Comparison of ENCODE assay signal across 1 cellular context in genomic region chr7:74627699-74628411, GRCh38.
TF ChIP-seq lines count a peak whose summit lies in the region.

No MANE protein-coding gene starts in this region.

TF ChIP-seq in K562, 482 proteins besides CTCF, POLR2A, EP300 and RAD21 (continues in another document):
- TF ChIP-seq ATF7 (IDR thresholded peaks at IDR 0.05) (no peak), CBX3 (IDR thresholded peaks at IDR 0.05; ENCODE audit: borderline replicate concordance in 1 of 2, low read length in 2 of 2) (no peak), ZMIZ1 (IDR thresholded peaks at IDR 0.05; ENCODE audit: low read depth in 2 of 2, low read length in 2 of 2) (no peak), ZNF12 (CRISPR knock-in tag; IDR thresholded peaks at IDR 0.05) (no peak), ZHX1 (conservative IDR thresholded peaks at IDR 0.05; ENCODE audit: low read length) (no peak), MTF1 (CRISPR knock-in tag; IDR thresholded peaks at IDR 0.05; ENCODE audit: borderline replicate concordance) (no peak), SMAD3 (CRISPR knock-in tag; conservative IDR thresholded peaks at IDR 0.05) (no peak), MTA1 (IDR thresholded peaks at IDR 0.05; ENCODE audit: borderline replicate concordance) (no peak), NFE2L1 (tag; IDR thresholded peaks at IDR 0.05; ENCODE audit: borderline replicate concordance, low read depth) (no peak), RB1 (IDR thresholded peaks at IDR 0.05; ENCODE audit: low read depth) (no peak), ZBTB5 (IDR thresholded peaks at IDR 0.05) (no peak), HLTF (IDR thresholded peaks at IDR 0.05) (no peak), XRCC4 (IDR thresholded peaks at IDR 0.05; ENCODE audit: extremely low read depth, insufficient read depth, insufficient read length) (no peak), EWSR1 (IDR thresholded peaks at IDR 0.05; ENCODE audit: borderline replicate concordance, low read depth, partially characterized antibody) (no peak), CTBP1 (IDR thresholded peaks at IDR 0.05; ENCODE audit: borderline replicate concordance) (no peak), NCOA4 (IDR thresholded peaks at IDR 0.05; ENCODE audit: partially characterized antibody) (no peak), USF1 (CRISPR knock-in tag; IDR thresholded peaks at IDR 0.05) (peak; percentile 46; the same call in 1 of the 2 replicates), YY1 (IDR thresholded peaks at IDR 0.05; ENCODE audit: borderline replicate concordance in 1 of 3, control insufficient read depth in 1 of 3, extremely low read depth in 1 of 3, insufficient read depth in 3 of 3, insufficient read length in 1 of 3, insufficient replicate concordance in 2 of 3, low read depth in 1 of 3, low read length in 2 of 3) (no peak), SMAD2 (IDR thresholded peaks at IDR 0.05; ENCODE audit: low read depth, low read length) (no peak), ZBTB7A (IDR thresholded peaks at IDR 0.05; ENCODE audit: borderline replicate concordance, control insufficient read depth, low read depth, low read length) (no peak), ELK3 (CRISPR knock-in tag; IDR thresholded peaks at IDR 0.05) (no peak), ZC3H8 (IDR thresholded peaks at IDR 0.05) (no peak), USF2 (CRISPR knock-in tag; IDR thresholded peaks at IDR 0.05) (peak; percentile 58), RAD51 (IDR thresholded peaks at IDR 0.05; ENCODE audit: borderline replicate concordance, low read depth) (peak; percentile 89), ZNF695 (CRISPR knock-in tag; IDR thresholded peaks at IDR 0.05) (no peak), RREB1 (CRISPR knock-in tag; IDR thresholded peaks at IDR 0.05) (no peak), POLR3A (IDR thresholded peaks at IDR 0.05; ENCODE audit: borderline replicate concordance, extremely low read depth, insufficient read depth, insufficient read length) (no peak), POLR3G (IDR thresholded peaks at IDR 0.05; ENCODE audit: extremely low read depth, insufficient read length, insufficient replicate concordance) (no peak), ILF3 (IDR thresholded peaks at IDR 0.05; ENCODE audit: borderline replicate concordance) (no peak), TAF9B (IDR thresholded peaks at IDR 0.05; ENCODE audit: partially characterized antibody) (no peak), POLR2B (IDR thresholded peaks at IDR 0.05; ENCODE audit: low read depth, partially characterized antibody) (no peak), CBX2 (IDR thresholded peaks at IDR 0.05; ENCODE audit: insufficient read depth, low read length, poor library complexity, severe bottlenecking) (no peak), COPS2 (conservative IDR thresholded peaks at IDR 0.05) (no peak), ZNF395 (CRISPR knock-in tag; IDR thresholded peaks at IDR 0.05) (no peak), CGGBP1 (CRISPR knock-in tag; IDR thresholded peaks at IDR 0.05) (no peak), ZNF134 (CRISPR knock-in tag; conservative IDR thresholded peaks at IDR 0.05) (no peak), MEIS2 (IDR thresholded peaks at IDR 0.05; ENCODE audit: partially characterized antibody) (no peak)
